28 cellular contexts compared by ENCODE assay signal in the genomic region with DNA sequence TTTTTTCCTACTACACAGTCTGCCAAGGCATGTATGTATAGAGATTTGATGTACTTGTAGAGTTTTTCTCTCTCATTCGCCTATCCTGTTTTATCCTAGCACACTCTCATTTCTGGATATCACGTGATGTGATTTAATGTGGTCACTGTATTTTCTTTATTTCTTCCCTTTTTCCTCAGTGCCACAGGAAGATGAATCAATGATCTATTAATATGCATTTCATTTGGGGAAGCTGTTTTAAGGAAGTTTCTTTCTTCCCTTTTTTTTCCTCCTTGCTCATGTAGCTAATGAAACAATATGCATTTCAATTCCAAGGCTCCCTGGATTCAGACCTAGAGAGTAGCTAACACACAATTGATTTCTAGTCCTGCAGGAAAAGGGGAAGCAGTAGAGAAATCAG.
DNase-seq lines count a peak whose midpoint lies in the region; ATAC-seq and TF ChIP-seq lines count a peak whose summit lies in the region.
"Had no signal": no experiment of that assay in that cellular context is flagged by ENCODE, and none has a peak within 500 bp of the region (broad histone marks: within the 10 kb centered on the region; RNA-seq: fewer than 3 reads in every experiment).

No MANE protein-coding gene starts in this region.

- peak; percentile 13 for DNase-seq in SIG-M5 treated with dmso at 0.1 percent for 504 hours (lab: John Stamatoyannopoulos, UW; ENCODE audit: unreplicated experiment)
- no peak for DNase-seq in SIG-M5 (lab: John Stamatoyannopoulos, UW)
- DNase-seq in NOMO-1 treated with DMSO at 0.1 percent for 48 hours (lab: John Stamatoyannopoulos, UW; ENCODE audit: unreplicated experiment) = peak; percentile 53
- DNase-seq in upper lobe of right lung = no peak
- no peak for DNase-seq in T1000 (lab: John Stamatoyannopoulos, UW)
- DNase-seq in ACHN = no peak
- DNase-seq in activated CD4-positive, alpha-beta T cell treated with anti-CD3 and anti-CD28 coated beads for 4 hours = no peak
- DNase-seq: activated CD4-positive, alpha-beta T cell treated with anti-CD3 and anti-CD28 coated beads, Interleukin-2, amount 50 U/mL, for 4 hours; activated naive CD4-positive, alpha-beta T cell treated with anti-CD3 and anti-CD28 coated beads, Interleukin-2, amount 10 ng/mL, durations not matched to agents 7 days and 5 days; amniotic stem cell; CD8-positive, alpha-beta memory T cell; DMS 273 treated with DMSO at 0.1 percent for 48 hours; effector CD4-positive, alpha-beta T cell; EL; glutamatergic neuron; NCI-H1105 treated with DMSO at 0.1 percent for 48 hours; NCI-H2029; NCI-H526 treated with DMSO at 0.1 percent for 48 hours; posterior cingulate gyrus; RPMI8226; sigmoid colon; stimulated activated CD4-positive, alpha-beta T cell treated with anti-CD3 and anti-CD28 coated beads, Interleukin-4, amount 100 ng/mL, for 24 hours had no signal

- no peaks in the 10 kb centered on the region for H3K9me3 ChIP-seq in gastroesophageal sphincter
- H3K9me3 ChIP-seq in upper lobe of right lung = no peaks in the 10 kb centered on the region
- H3K9me3 ChIP-seq: sigmoid colon had no signal

- TF ChIP-seq EP300 in gastroesophageal sphincter (IDR thresholded peaks at IDR 0.05) = no peak

- H3K27ac ChIP-seq in gastroesophageal sphincter (no peak overlapping the region), upper lobe of right lung (no peak overlapping the region)
- H3K27ac ChIP-seq: 22Rv1, HL-60, sigmoid colon had no signal

- in situ Hi-C loops in ACHN (cut with HindIII; ENCODE audit: low pct_ligation_motif_present, low pct_unique_long_range_greater_than_20kb, low sequenced_read_pairs) = no loop called here

- no peaks in the 10 kb centered on the region for H3K4me1 ChIP-seq in gastroesophageal sphincter
- no peaks in the 10 kb centered on the region for H3K4me1 ChIP-seq in upper lobe of right lung

- ATAC-seq in gastroesophageal sphincter (peak; percentile 23), upper lobe of right lung (peak; percentile 66)
- ATAC-seq: SK-N-SH treated with all-trans-retinoic acid at 6 μM for 48 hours; stimulated activated effector memory CD8-positive, alpha-beta T cell treated with anti-CD3 and anti-CD28 coated beads, Interleukin-12 subunit alpha, Interleukin-12 subunit beta, amount 100 ng/mL, for 72 hours; WTC11 had no signal

- no peak for TF ChIP-seq POLR2A in gastroesophageal sphincter (IDR thresholded peaks at IDR 0.05)

- intact Hi-C loops in upper lobe of right lung (cut with DNase I) = no loop called here

- 57 to 63% methylated on average over 2 of the region's 2 CpGs for WGBS in gastroesophageal sphincter (ENCODE audit: low coverage in 1 of 2), 2 donors

- no peak for TF ChIP-seq CTCF in gastroesophageal sphincter (IDR thresholded peaks at IDR 0.05)
- TF ChIP-seq CTCF in upper lobe of right lung (IDR thresholded peaks at IDR 0.05) = no peak

- no peaks in the 10 kb centered on the region for H3K27me3 ChIP-seq in gastroesophageal sphincter
- no peaks in the 10 kb centered on the region for H3K27me3 ChIP-seq in upper lobe of right lung
- H3K27me3 ChIP-seq: sigmoid colon had no signal

- H3K36me3 ChIP-seq in gastroesophageal sphincter (no peaks in the 10 kb centered on the region), upper lobe of right lung (no peaks in the 10 kb centered on the region)
- H3K36me3 ChIP-seq: sigmoid colon had no signal

- no peak overlapping the region for H3K4me3 ChIP-seq in gastroesophageal sphincter
- no peak overlapping the region for H3K4me3 ChIP-seq in upper lobe of right lung
- H3K4me3 ChIP-seq: sigmoid colon had no signal

Comparison
In these comparisons a context has a peak if more than half of its experiments do, and no peak if none do; other contexts are left out.
1. DNase-seq: peak in SIG-M5 treated with dmso at 0.1 percent for 504 hours (single experiment) and NOMO-1 treated with DMSO at 0.1 percent for 48 hours (single experiment); none in SIG-M5 (single experiment), upper lobe of right lung (single experiment), T1000 (single experiment), ACHN (single experiment) and activated CD4-positive, alpha-beta T cell treated with anti-CD3 and anti-CD28 coated beads for 4 hours (0 of 2).